Comparison of ENCODE assay signal across 1 cellular context in genomic region chr3:100271522-100271921, GRCh38.
A peak's percentile ranks its signal among the peaks of the same experiment; 100 is the strongest.
TF ChIP-seq lines count a peak whose summit lies in the region.

No MANE protein-coding gene starts in this region.

TF ChIP-seq in K562, 482 proteins besides CTCF, POLR2A, EP300 and RAD21:
- TF ChIP-seq LEF1 (IDR thresholded peaks at IDR 0.05) (0 out of 2 replicates have a peak, but pooled peaks have one; percentile 3), C11orf30 (IDR thresholded peaks at IDR 0.05; ENCODE audit: low read depth) (peak; percentile 54), ZNF316 (IDR thresholded peaks at IDR 0.05) (peak; percentile 64), CHD4 (IDR thresholded peaks at IDR 0.05; ENCODE audit: insufficient read depth, insufficient replicate concordance, low read depth, low read length, poor library complexity, severe bottlenecking) (no peak)
